Comparison of ENCODE assay signal across 27 cellular contexts in genomic region chrX:123331349-123331748, GRCh38.
DNase-seq lines count a peak whose midpoint lies in the region; ATAC-seq and FAIRE-seq lines count a peak whose summit lies in the region.
"Had no signal": no experiment of that assay in that cellular context is flagged by ENCODE, and none has a peak within 500 bp of the region (broad histone marks: within the 10 kb centered on the region; RNA-seq: fewer than 3 reads in every experiment).

No MANE protein-coding gene starts in this region.

- no peaks in the 10 kb centered on the region for H3K4me1 Mint-ChIP-seq in stimulated activated naive B cell treated with anti-CD40 and anti-IgM and Interleukin-4, amounts not matched to agents 10 μg/mL and 1 μg/mL and 100 μg/mL, for 72 hours
- H3K4me1 Mint-ChIP-seq: activated naive CD8-positive, alpha-beta T cell treated with anti-CD3 and anti-CD28 coated beads, Interleukin-2, amount 10 ng/mL, durations not matched to agents 7 days and 5 days; neural crest cell; stimulated activated memory B cell treated with anti-CD40 and anti-IgM and Interleukin-4, amounts not matched to agents 10 μg/mL and 1 μg/mL and 100 μg/mL, for 72 hours had no signal

- no peak overlapping the region for H3K27ac Mint-ChIP-seq in stimulated activated naive B cell treated with anti-CD40 and anti-IgM and Interleukin-4, amounts not matched to agents 10 μg/mL and 1 μg/mL and 100 μg/mL, for 72 hours
- H3K27ac Mint-ChIP-seq: activated naive CD8-positive, alpha-beta T cell treated with anti-CD3 and anti-CD28 coated beads, Interleukin-2, amount 10 ng/mL, durations not matched to agents 7 days and 5 days; stimulated activated memory B cell treated with anti-CD40 and anti-IgM and Interleukin-4, amounts not matched to agents 10 μg/mL and 1 μg/mL and 100 μg/mL, for 72 hours had no signal

- DNase-seq in stimulated activated naive B cell treated with anti-CD40 and anti-IgM and Interleukin-4, amounts not matched to agents 10 μg/mL and 1 μg/mL and 100 μg/mL, for 72 hours: no peak
- DNase-seq: activated CD8-positive, alpha-beta memory T cell treated with anti-CD3 and anti-CD28 coated beads for 24 hours; activated gamma-delta T cell treated with Interleukin-2 at 50 U/mL for 16 hours; activated naive CD8-positive, alpha-beta T cell treated with anti-CD3 and anti-CD28 coated beads, Interleukin-2, amount 10 ng/mL, durations not matched to agents 7 days and 5 days; aorta; foreskin melanocyte; GF-D8; heart right ventricle; IMR-90; kidney; left ventricle myocardium superior; MV-4-11; NCI-H146; pancreas; retina; SIG-M5; substantia nigra; upper lobe of left lung had no signal

- H3K27me3 Mint-ChIP-seq in stimulated activated naive B cell treated with anti-CD40 and anti-IgM and Interleukin-4, amounts not matched to agents 10 μg/mL and 1 μg/mL and 100 μg/mL, for 72 hours: no peaks in the 10 kb centered on the region
- H3K27me3 Mint-ChIP-seq: activated naive CD8-positive, alpha-beta T cell treated with anti-CD3 and anti-CD28 coated beads, Interleukin-2, amount 10 ng/mL, durations not matched to agents 7 days and 5 days; stimulated activated memory B cell treated with anti-CD40 and anti-IgM and Interleukin-4, amounts not matched to agents 10 μg/mL and 1 μg/mL and 100 μg/mL, for 72 hours had no signal

- H3K4me3 Mint-ChIP-seq in stimulated activated naive B cell treated with anti-CD40 and anti-IgM and Interleukin-4, amounts not matched to agents 10 μg/mL and 1 μg/mL and 100 μg/mL, for 72 hours: no peak overlapping the region
- H3K4me3 Mint-ChIP-seq: activated naive CD8-positive, alpha-beta T cell treated with anti-CD3 and anti-CD28 coated beads, Interleukin-2, amount 10 ng/mL, durations not matched to agents 7 days and 5 days; neural crest cell; stimulated activated memory B cell treated with anti-CD40 and anti-IgM and Interleukin-4, amounts not matched to agents 10 μg/mL and 1 μg/mL and 100 μg/mL, for 72 hours had no signal

- no peaks in the 10 kb centered on the region for H3K36me3 Mint-ChIP-seq in stimulated activated naive B cell treated with anti-CD40 and anti-IgM and Interleukin-4, amounts not matched to agents 10 μg/mL and 1 μg/mL and 100 μg/mL, for 72 hours
- H3K36me3 Mint-ChIP-seq: activated naive CD8-positive, alpha-beta T cell treated with anti-CD3 and anti-CD28 coated beads, Interleukin-2, amount 10 ng/mL, durations not matched to agents 7 days and 5 days; stimulated activated memory B cell treated with anti-CD40 and anti-IgM and Interleukin-4, amounts not matched to agents 10 μg/mL and 1 μg/mL and 100 μg/mL, for 72 hours had no signal

- H3K9me3 Mint-ChIP-seq in stimulated activated naive B cell treated with anti-CD40 and anti-IgM and Interleukin-4, amounts not matched to agents 10 μg/mL and 1 μg/mL and 100 μg/mL, for 72 hours: no peaks in the 10 kb centered on the region
- H3K9me3 Mint-ChIP-seq: activated naive CD8-positive, alpha-beta T cell treated with anti-CD3 and anti-CD28 coated beads, Interleukin-2, amount 10 ng/mL, durations not matched to agents 7 days and 5 days; stimulated activated memory B cell treated with anti-CD40 and anti-IgM and Interleukin-4, amounts not matched to agents 10 μg/mL and 1 μg/mL and 100 μg/mL, for 72 hours had no signal

- ATAC-seq in GM19035 (IDR thresholded peaks at IDR 0.05; ENCODE audit: unreplicated experiment) (peak; percentile 39), GM21528 (IDR thresholded peaks at IDR 0.05; ENCODE audit: low FRiP score, unreplicated experiment) (peak; percentile 55), HG02885 (IDR thresholded peaks at IDR 0.05; ENCODE audit: poor library complexity, unreplicated experiment) (peak; percentile 51), GM18517 (IDR thresholded peaks at IDR 0.05; ENCODE audit: unreplicated experiment) (no peak), GM19397 (IDR thresholded peaks at IDR 0.05; ENCODE audit: unreplicated experiment) (no peak)
- ATAC-seq in stimulated activated naive B cell treated with anti-CD40 and anti-IgM and Interleukin-4, amounts not matched to agents 10 μg/mL and 1 μg/mL and 100 μg/mL, for 72 hours (replicated peaks): no peak
- ATAC-seq: heart right ventricle; left ventricle myocardium superior; pancreas; stimulated activated memory B cell treated with anti-CD40 and anti-IgM and Interleukin-4, amounts not matched to agents 10 μg/mL and 1 μg/mL and 100 μg/mL, for 72 hours had no signal

- FAIRE-seq in islet of Langerhans (lab: Jason Lieb, UNC): peak; percentile 41
- FAIRE-seq: RCC 7860 had no signal

Comparison
In these comparisons a context has a peak if more than half of its experiments do, and no peak if none do; other contexts are left out.
1. ATAC-seq: peak in GM19035 (single experiment), GM21528 (single experiment) and HG02885 (single experiment); none in stimulated activated naive B cell treated with anti-CD40 and anti-IgM and Interleukin-4, amounts not matched to agents 10 μg/mL and 1 μg/mL and 100 μg/mL, for 72 hours (0 of 2), GM18517 (single experiment) and GM19397 (single experiment).